3 cellular contexts compared by ENCODE assay signal in genomic region chr6:11174245-11174616, GRCh38.
TF ChIP-seq lines count a peak whose summit lies in the region.

No MANE protein-coding gene starts in this region.

TF ChIP-seq in GM23338, 12 proteins besides CTCF, POLR2A, EP300 and RAD21 (continues in another document):
- TF ChIP-seq CREB1 (CRISPR knock-in tag; IDR thresholded peaks at IDR 0.05; ENCODE audit: low read depth) (no peak), ZNF114 (CRISPR knock-in tag; IDR thresholded peaks at IDR 0.05) (no peak), ZNF331 (CRISPR knock-in tag; IDR thresholded peaks at IDR 0.05; ENCODE audit: low read depth) (no peak), JUNB (IDR thresholded peaks at IDR 0.05; ENCODE audit: unreplicated experiment) (no peak), ZNF462 (CRISPR knock-in tag; IDR thresholded peaks at IDR 0.05) (no peak), NANOG (IDR thresholded peaks at IDR 0.05; ENCODE audit: borderline replicate concordance) (no peak), EZH2phosphoT487 (IDR thresholded peaks at IDR 0.05; ENCODE audit: unreplicated experiment) (no peak), EZH2 (IDR thresholded peaks at IDR 0.05; ENCODE audit: low read depth, unreplicated experiment) (no peak), STAT1 (IDR thresholded peaks at IDR 0.05; ENCODE audit: unreplicated experiment) (no peak), POLR2AphosphoS5 (IDR thresholded peaks at IDR 0.05; ENCODE audit: low read depth) (no peak)

TF ChIP-seq in H1, 55 proteins besides CTCF, POLR2A, EP300 and RAD21 (continues in another document):
- no peak for TF ChIP-seq NANOG (IDR thresholded peaks at IDR 0.05; ENCODE audit: insufficient read depth, low read depth, low read length, poor library complexity, severe bottlenecking)
- no peak for TF ChIP-seq CTBP2 (IDR thresholded peaks at IDR 0.05; ENCODE audit: borderline replicate concordance, insufficient read depth, insufficient read length, low read length)
- no peak for TF ChIP-seq TEAD4 (IDR thresholded peaks at IDR 0.05; ENCODE audit: low read depth, low read length)
- no peak for TF ChIP-seq KDM4A (IDR thresholded peaks at IDR 0.05; ENCODE audit: low read depth, low read length, severe bottlenecking)
- TF ChIP-seq HDAC6 (IDR thresholded peaks at IDR 0.05; ENCODE audit: low read depth, low read length): no peak
- TF ChIP-seq ASH2L (IDR thresholded peaks at IDR 0.05; ENCODE audit: low read length): no peak
- no peak for TF ChIP-seq POU5F1 (IDR thresholded peaks at IDR 0.05; ENCODE audit: low read depth, low read length)
- TF ChIP-seq SP4 (IDR thresholded peaks at IDR 0.05; ENCODE audit: low read length): no peak
- no peak for TF ChIP-seq ATF2 (IDR thresholded peaks at IDR 0.05; ENCODE audit: low read length)
- TF ChIP-seq BACH1 (IDR thresholded peaks at IDR 0.05; ENCODE audit: low read length): no peak
- TF ChIP-seq CBX8 (IDR thresholded peaks at IDR 0.05; ENCODE audit: borderline replicate concordance, low read depth, low read length): no peak
- no peak for TF ChIP-seq SUZ12 (IDR thresholded peaks at IDR 0.05; ENCODE audit: low read length)
- TF ChIP-seq GABPA (IDR thresholded peaks at IDR 0.05; ENCODE audit: borderline replicate concordance, insufficient read depth, low read length): no peak
- TF ChIP-seq CHD7 (IDR thresholded peaks at IDR 0.05; ENCODE audit: insufficient replicate concordance, low read length): no peak

TF ChIP-seq in SK-N-SH, 30 proteins besides CTCF, POLR2A, EP300 and RAD21:
- TF ChIP-seq USF2 (IDR thresholded peaks at IDR 0.05; ENCODE audit: borderline replicate concordance, low read depth, low read length) (no peak), YY1 (IDR thresholded peaks at IDR 0.05; ENCODE audit: low read depth) (no peak), CHD2 (IDR thresholded peaks at IDR 0.05; ENCODE audit: low read length, partially characterized antibody) (no peak), SMC3 (IDR thresholded peaks at IDR 0.05; ENCODE audit: low read depth, low read length) (no peak), EZH2phosphoT487 (IDR thresholded peaks at IDR 0.05; ENCODE audit: borderline replicate concordance, low read depth) (no peak), TAF1 (IDR thresholded peaks at IDR 0.05; ENCODE audit: borderline replicate concordance, low read depth, low read length) (no peak), MXI1 (IDR thresholded peaks at IDR 0.05; ENCODE audit: low read depth, low read length) (no peak), TEAD4 (IDR thresholded peaks at IDR 0.05; ENCODE audit: borderline replicate concordance, insufficient read depth) (no peak)
